Comparison of ENCODE assay signal across 9 cellular contexts in the genomic region with DNA sequence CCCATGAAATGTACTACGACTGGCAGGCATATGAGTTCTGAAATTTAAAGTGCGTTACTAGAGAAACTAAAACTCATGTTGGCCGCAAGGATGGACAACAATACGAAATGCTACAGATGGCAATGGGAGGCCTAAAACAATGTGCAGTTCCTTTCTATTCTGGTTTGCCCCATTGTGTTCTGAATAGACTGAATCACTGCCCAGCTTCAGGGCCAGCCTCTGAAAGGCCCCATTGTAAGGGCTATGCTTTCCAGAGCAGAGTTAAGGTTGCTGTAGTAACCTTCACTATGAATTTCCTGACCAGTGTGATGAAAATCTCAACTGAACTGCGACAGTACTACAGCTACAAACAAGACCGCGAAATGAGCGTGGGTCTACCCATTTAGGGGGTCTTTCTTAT.
DNase-seq lines count a peak whose midpoint lies in the region; ATAC-seq and TF ChIP-seq lines count a peak whose summit lies in the region.
"Had no signal": no experiment of that assay in that cellular context is flagged by ENCODE, and none has a peak within 500 bp of the region (broad histone marks: within the 10 kb centered on the region; RNA-seq: fewer than 3 reads in every experiment).

No MANE protein-coding gene starts in this region.

- TF ChIP-seq CTCF in OCI-LY1 (IDR thresholded peaks at IDR 0.05; ENCODE audit: low read length) (no peak), left lung (IDR thresholded peaks at IDR 0.05) (no peak)

- H3K9me2 ChIP-seq in OCI-LY1 (ENCODE audit: low read depth, low read length): no peaks in the 10 kb centered on the region

- H3K9me3 ChIP-seq in OCI-LY1 (ENCODE audit: low read length) (no peaks in the 10 kb centered on the region), left lung (no peaks in the 10 kb centered on the region), subcutaneous abdominal adipose tissue (ENCODE audit: control insufficient read depth in 5 of 5, low read length in 5 of 5) (no peaks in the 10 kb centered on the region)

- intact Hi-C loops in left lung (cut with DNase I): no loop called here

- no peak overlapping the region for H2AFZ ChIP-seq in OCI-LY1 (ENCODE audit: low read length)

- H3F3A ChIP-seq in OCI-LY1 (ENCODE audit: insufficient read depth, low read length): no peaks in the 10 kb centered on the region

- H3K36me3 ChIP-seq in OCI-LY1 (ENCODE audit: insufficient read depth, low read length): peaks cover 8% of the 10 kb centered on the region; the same call in 1 of the 2 replicates
- H3K36me3 ChIP-seq in left lung: no peaks in the 10 kb centered on the region
- H3K36me3 ChIP-seq in subcutaneous abdominal adipose tissue (ENCODE audit: control insufficient read depth in 5 of 5, insufficient read depth in 5 of 5, low read length in 5 of 5): no peaks in the 10 kb centered on the region
- H3K36me3 ChIP-seq: WERI-Rb-1 had no signal

- peak; percentile 42 for ATAC-seq in left lung
- ATAC-seq in esophagus mucosa: no peak
- no peak for ATAC-seq in GM18505 (IDR thresholded peaks at IDR 0.05; ENCODE audit: unreplicated experiment)
- no peak for ATAC-seq in GM21390 (IDR thresholded peaks at IDR 0.05; ENCODE audit: unreplicated experiment)

- H3K9ac ChIP-seq in OCI-LY1 (ENCODE audit: low read length) (peak overlapping the region; percentile 17; the same call in 1 of the 2 replicates), subcutaneous abdominal adipose tissue (ENCODE audit: low read length in 5 of 5) (no peak overlapping the region)

- H3K4me3 ChIP-seq in OCI-LY1 (ENCODE audit: low read depth, low read length, poor library complexity, severe bottlenecking) (no peak overlapping the region), left lung (no peak overlapping the region), subcutaneous abdominal adipose tissue (ENCODE audit: low read depth in 1 of 5, low read length in 5 of 5) (no peak overlapping the region)

- peaks cover 25% of the 10 kb centered on the region for H3K79me2 ChIP-seq in OCI-LY1 (ENCODE audit: insufficient read depth, low read length)

- H4K20me1 ChIP-seq in OCI-LY1 (ENCODE audit: insufficient read depth, low read length): no peaks in the 10 kb centered on the region

- peak overlapping the region; percentile 40; the same call in 1 of the 2 replicates for H3K4me2 ChIP-seq in OCI-LY1 (ENCODE audit: low read length)

- peak overlapping the region; percentile 81 for H3K27ac ChIP-seq in OCI-LY1 (ENCODE audit: low read depth, low read length, poor library complexity, severe bottlenecking)
- peak overlapping the region; percentile 34 to 51 for H3K27ac ChIP-seq in left lung
- peak overlapping the region; percentile 69 for H3K27ac ChIP-seq in subcutaneous abdominal adipose tissue (ENCODE audit: low read depth, low read length)
- H3K27ac ChIP-seq: WERI-Rb-1 had no signal

- H3K4me1 ChIP-seq in OCI-LY1 (ENCODE audit: insufficient read depth, low read length, severe bottlenecking) (peaks cover 59% of the 10 kb centered on the region), left lung (peaks cover 15 to 17% of the 10 kb centered on the region in 2 donors), subcutaneous abdominal adipose tissue (ENCODE audit: control insufficient read depth in 5 of 5, insufficient read depth in 5 of 5, low read length in 5 of 5) (peaks cover 4 to 51% (median 23%) of the 10 kb centered on the region in 5 donors)

- DNase-seq in dermis microvascular lymphatic vessel endothelial cell (ENCODE audit: low read depth in 2 of 2) (peak; percentile 79 to 94), left lung (no peak), NCI-H345 (lab: John Stamatoyannopoulos, UW) (no peak)
- DNase-seq: WERI-Rb-1 had no signal

- H3K27me3 ChIP-seq in OCI-LY1 (ENCODE audit: insufficient read depth, low read length) (no peaks in the 10 kb centered on the region), left lung (no peaks in the 10 kb centered on the region), subcutaneous abdominal adipose tissue (ENCODE audit: control insufficient read depth in 5 of 5, insufficient read depth in 4 of 5, low read length in 5 of 5) (no peaks in the 10 kb centered on the region)

- no peak for TF ChIP-seq POLR2A in GM18505 (IDR thresholded peaks at IDR 0.05; ENCODE audit: borderline replicate concordance, extremely low read depth, insufficient read depth, insufficient read length)

Comparison
In these comparisons a context has a peak if more than half of its experiments do, and no peak if none do; other contexts are left out.
1. DNase-seq: peak in dermis microvascular lymphatic vessel endothelial cell (2 of 2); none in left lung (0 of 2) and NCI-H345 (single experiment).
2. Peak in every context shown above with its lines, with median percentiles within 50 percentile points of each other: H3K27ac ChIP-seq.